21 cellular contexts compared by ENCODE assay signal in the genomic region with DNA sequence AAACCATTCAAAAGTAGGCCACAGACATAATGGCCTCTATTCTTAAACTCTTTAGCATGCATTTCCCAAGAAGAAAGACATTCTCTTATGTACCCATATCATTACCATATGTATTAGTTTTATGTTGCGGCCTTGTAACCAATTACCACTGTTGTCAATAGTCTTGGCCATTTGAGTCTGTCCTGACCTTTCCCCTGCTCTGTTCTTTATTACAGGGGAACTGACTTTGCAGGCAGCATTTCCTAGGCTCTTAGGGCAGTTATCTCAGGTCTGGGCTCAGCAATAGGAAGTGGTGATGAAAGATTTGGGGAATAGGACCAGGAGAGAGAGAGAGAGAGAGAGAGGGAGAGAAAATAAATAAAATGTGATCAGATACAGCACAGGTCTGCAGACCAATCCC.
DNase-seq lines count a peak whose midpoint lies in the region; ATAC-seq and TF ChIP-seq lines count a peak whose summit lies in the region.
"Had no signal": no experiment of that assay in that cellular context is flagged by ENCODE, and none has a peak within 500 bp of the region (broad histone marks: within the 10 kb centered on the region; RNA-seq: fewer than 3 reads in every experiment).

No MANE protein-coding gene starts in this region.

- H3K9me3 ChIP-seq in cardiac muscle cell (ENCODE audit: low read depth): no peaks in the 10 kb centered on the region
- H3K9me3 ChIP-seq in CD4-positive, alpha-beta memory T cell (ENCODE audit: control insufficient read depth in 1 of 2, low read length in 2 of 2): no peaks in the 10 kb centered on the region
- H3K9me3 ChIP-seq: BLaER1 treated with 17β-estradiol and CSF1 and Interleukin-3, amounts not matched to agents 10 nM and 100 nM had no signal

- H3K4me3 Mint-ChIP-seq in glutamatergic neuron (ENCODE audit: unreplicated experiment) (no peak overlapping the region), osteocyte (ENCODE audit: unreplicated experiment) (no peak overlapping the region)
- no peak overlapping the region for H3K4me3 Mint-ChIP-seq in CD4-positive, alpha-beta memory T cell
- H3K4me3 Mint-ChIP-seq: B cell; CD8-positive, alpha-beta memory T cell; IgD-negative memory B cell had no signal

- CTCF ChIA-PET in CD4-positive, alpha-beta memory T cell (lab: Charles Lee; ENCODE audit: partially characterized antibody): no interaction called here

- peak; percentile 30 to 38 for DNase-seq in cardiac muscle cell (ENCODE audit: low read depth in 1 of 2, low spot score in 1 of 2)
- no peak for DNase-seq in left cardiac atrium
- DNase-seq in SK-N-DZ (ENCODE audit: low spot score): peak; percentile 5
- DNase-seq in glutamatergic neuron: no peak
- no peak for DNase-seq in AG08395 (ENCODE audit: low spot score)
- DNase-seq in CD4-positive, alpha-beta memory T cell: no peak
- no peak for DNase-seq in osteocyte (ENCODE audit: extremely low spot score, unreplicated experiment)
- DNase-seq in SW 1271 (lab: John Stamatoyannopoulos, UW): no peak
- DNase-seq: 8988T; CD8-positive, alpha-beta memory T cell; COR-L47; DMS 273 treated with DMSO at 0.1 percent for 48 hours; DMS53; DND-41; EL; HCEC 1CT had no signal

- TF ChIP-seq CTCF in cardiac muscle cell (IDR thresholded peaks at IDR 0.05; ENCODE audit: low read depth, low read length): no peak
- TF ChIP-seq CTCF in glutamatergic neuron (IDR thresholded peaks at IDR 0.05; ENCODE audit: partially characterized antibody, unreplicated experiment): no peak
- TF ChIP-seq CTCF in osteocyte (IDR thresholded peaks at IDR 0.05): no peak

- H3K27ac Mint-ChIP-seq in glutamatergic neuron (ENCODE audit: unreplicated experiment) (peak overlapping the region; percentile 24), osteocyte (ENCODE audit: unreplicated experiment) (no peak overlapping the region)
- H3K27ac Mint-ChIP-seq in CD4-positive, alpha-beta memory T cell: no peak overlapping the region
- H3K27ac Mint-ChIP-seq: B cell, IgD-negative memory B cell had no signal

- H3K27me3 Mint-ChIP-seq in glutamatergic neuron (ENCODE audit: unreplicated experiment) (no peaks in the 10 kb centered on the region), osteocyte (ENCODE audit: unreplicated experiment) (no peaks in the 10 kb centered on the region)
- H3K27me3 Mint-ChIP-seq in CD4-positive, alpha-beta memory T cell: no peaks in the 10 kb centered on the region
- H3K27me3 Mint-ChIP-seq: B cell; CD8-positive, alpha-beta memory T cell; IgD-negative memory B cell had no signal

- H3K9me3 Mint-ChIP-seq in glutamatergic neuron (ENCODE audit: unreplicated experiment) (peaks cover 2% of the 10 kb centered on the region), osteocyte (ENCODE audit: unreplicated experiment) (no peaks in the 10 kb centered on the region)
- H3K9me3 Mint-ChIP-seq in CD4-positive, alpha-beta memory T cell: no peaks in the 10 kb centered on the region
- H3K9me3 Mint-ChIP-seq: IgD-negative memory B cell had no signal

- H3K36me3 ChIP-seq in cardiac muscle cell: no peaks in the 10 kb centered on the region
- peaks cover under 1% of the 10 kb centered on the region for H3K36me3 ChIP-seq in CD4-positive, alpha-beta memory T cell (ENCODE audit: insufficient read depth, low read length)

- no peaks in the 10 kb centered on the region for H3K27me3 ChIP-seq in cardiac muscle cell
- no peaks in the 10 kb centered on the region for H3K27me3 ChIP-seq in CD4-positive, alpha-beta memory T cell (ENCODE audit: insufficient read depth, low read length)
- H3K27me3 ChIP-seq: BLaER1 treated with 17β-estradiol and CSF1 and Interleukin-3, amounts not matched to agents 10 nM and 100 nM had no signal

- intact Hi-C loops in left cardiac atrium (cut with DNase I): no loop called here
- intact Hi-C loops in CD4-positive, alpha-beta memory T cell (cut with micrococcal nuclease): no loop called here

- H3K4me1 ChIP-seq in cardiac muscle cell (ENCODE audit: low read depth): peaks cover 20% of the 10 kb centered on the region
- no peaks in the 10 kb centered on the region for H3K4me1 ChIP-seq in CD4-positive, alpha-beta memory T cell (ENCODE audit: insufficient read depth, low read length)
- H3K4me1 ChIP-seq: BLaER1 treated with 17β-estradiol and CSF1 and Interleukin-3, amounts not matched to agents 10 nM and 100 nM had no signal

- ATAC-seq in left cardiac atrium: no peak
- ATAC-seq: GM12878 had no signal

- POLR2A ChIA-PET in CD4-positive, alpha-beta memory T cell (lab: Charles Lee; ENCODE audit: partially characterized antibody): no interaction called here

- H3K4me1 Mint-ChIP-seq in glutamatergic neuron (ENCODE audit: low read depth, unreplicated experiment) (peaks cover 21% of the 10 kb centered on the region), osteocyte (ENCODE audit: unreplicated experiment) (peaks cover 3% of the 10 kb centered on the region)
- no peaks in the 10 kb centered on the region for H3K4me1 Mint-ChIP-seq in CD4-positive, alpha-beta memory T cell
- H3K4me1 Mint-ChIP-seq: B cell; CD8-positive, alpha-beta memory T cell had no signal

- H3K27ac ChIP-seq in cardiac muscle cell: peak overlapping the region; percentile 52
- H3K27ac ChIP-seq in CD4-positive, alpha-beta memory T cell (ENCODE audit: low read depth, low read length): no peak overlapping the region
- H3K27ac ChIP-seq: BLaER1 treated with 17β-estradiol and CSF1 and Interleukin-3, amounts not matched to agents 10 nM and 100 nM; HL-60 had no signal

- H3K36me3 Mint-ChIP-seq in glutamatergic neuron (ENCODE audit: unreplicated experiment) (no peaks in the 10 kb centered on the region), osteocyte (ENCODE audit: unreplicated experiment) (no peaks in the 10 kb centered on the region)
- peaks cover 17 to 44% of the 10 kb centered on the region in 2 donors for H3K36me3 Mint-ChIP-seq in CD4-positive, alpha-beta memory T cell

- H3K4me3 ChIP-seq in cardiac muscle cell: no peak overlapping the region
- no peak overlapping the region for H3K4me3 ChIP-seq in CD4-positive, alpha-beta memory T cell (ENCODE audit: low read length in 2 of 2)
- H3K4me3 ChIP-seq: BLaER1 treated with 17β-estradiol and CSF1 and Interleukin-3, amounts not matched to agents 10 nM and 100 nM; GM12878 had no signal

Comparison
In these comparisons a context has a peak if more than half of its experiments do, and no peak if none do; other contexts are left out.
1. DNase-seq: peak in cardiac muscle cell (2 of 2) and SK-N-DZ (single experiment); none in left cardiac atrium (single experiment), glutamatergic neuron (single experiment), AG08395 (single experiment), CD4-positive, alpha-beta memory T cell (0 of 5), osteocyte (single experiment) and SW 1271 (0 of 2).